15 cellular contexts compared by ENCODE assay signal in the genomic region with DNA sequence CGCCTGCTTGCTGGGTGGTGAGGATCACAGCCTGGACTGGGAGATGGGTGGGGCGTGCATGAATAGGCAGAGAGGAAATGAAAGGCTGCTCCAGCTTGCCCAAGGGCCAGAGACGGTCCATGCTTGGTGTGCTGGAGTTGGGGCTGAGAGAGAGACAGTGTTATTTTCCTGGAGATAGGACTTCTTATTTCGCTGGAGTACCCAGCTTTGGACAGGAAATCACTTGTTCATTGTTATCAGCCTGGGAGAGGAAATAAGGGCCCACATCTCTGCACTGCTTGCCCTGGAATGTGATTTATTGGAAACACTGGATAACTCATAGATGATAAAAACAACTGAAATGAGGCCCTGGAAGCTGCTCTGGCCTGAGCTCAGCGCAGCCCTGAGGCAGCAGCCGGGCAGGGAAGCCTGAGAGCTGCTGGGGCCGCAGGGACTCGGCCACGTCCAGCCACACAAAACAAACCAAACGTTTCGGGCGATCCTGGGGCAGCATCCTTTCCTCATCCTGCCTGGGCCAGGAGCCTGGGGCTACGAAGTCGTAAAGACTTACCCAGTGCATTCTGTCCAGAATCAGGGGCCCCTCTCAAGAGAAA.
DNase-seq lines count a peak whose midpoint lies in the region; ATAC-seq and TF ChIP-seq lines count a peak whose summit lies in the region.
"Had no signal": no experiment of that assay in that cellular context is flagged by ENCODE, and none has a peak within 500 bp of the region (broad histone marks: within the 10 kb centered on the region; RNA-seq: fewer than 3 reads in every experiment).

No MANE protein-coding gene starts in this region.

- no peaks in the 10 kb centered on the region for H3K79me2 ChIP-seq in OCI-LY3 (ENCODE audit: low read length)

- no peak overlapping the region for H3K27ac ChIP-seq in OCI-LY3 (ENCODE audit: low read length)
- H3K27ac ChIP-seq: A549, tibial nerve had no signal

- POLR2A ChIA-PET in activated CD4-positive, alpha-beta T cell treated with anti-CD3 and anti-CD28 coated beads for 36 hours (lab: Charles Lee), result no interaction called here

- TF ChIP-seq CTCF in OCI-LY3 (IDR thresholded peaks at IDR 0.05; ENCODE audit: low read depth, low read length), result no peak

- 0 out of 2 replicates have a peak, but pooled peaks cover 3% of the 10 kb centered on the region for H3K4me1 ChIP-seq in OCI-LY3 (ENCODE audit: low read length)
- H3K4me1 ChIP-seq: A549 had no signal

- peaks cover 2% of the 10 kb centered on the region for H3K4me1 Mint-ChIP-seq in activated CD4-positive, alpha-beta T cell treated with anti-CD3 and anti-CD28 coated beads for 36 hours
- peaks cover 2% of the 10 kb centered on the region for H3K4me1 Mint-ChIP-seq in activated CD4-positive, alpha-beta T cell treated with anti-CD3 and anti-CD28 coated beads, Interleukin-2, amount 10 ng/mL, durations not matched to agents 24 days and 14 days
- no peaks in the 10 kb centered on the region for H3K4me1 Mint-ChIP-seq in stimulated activated memory B cell treated with anti-CD40 and anti-IgM and Interleukin-4, amounts not matched to agents 10 μg/mL and 1 μg/mL and 100 μg/mL, for 72 hours

- no peak for ATAC-seq in activated CD4-positive, alpha-beta T cell treated with anti-CD3 and anti-CD28 coated beads for 36 hours
- peak; percentile 38 for ATAC-seq in esophagus mucosa
- no peak for ATAC-seq in sciatic nerve
- no peak for ATAC-seq in stimulated activated memory B cell treated with anti-CD40 and anti-IgM and Interleukin-4, amounts not matched to agents 10 μg/mL and 1 μg/mL and 100 μg/mL, for 72 hours
- ATAC-seq: activated CD8-positive, alpha-beta memory T cell treated with anti-CD3 and anti-CD28 coated beads, Interleukin-2, amount 10 ng/mL, durations not matched to agents 7 days and 5 days had no signal

- CTCF ChIA-PET in activated CD4-positive, alpha-beta T cell treated with anti-CD3 and anti-CD28 coated beads for 36 hours (lab: Charles Lee), result interaction anchor here (0.7 kb wide), 1 partner anchor 297 kb away, joined by 3 read pairs; no protein-coding TSS in a partner anchor

- H3K36me3 Mint-ChIP-seq in activated CD4-positive, alpha-beta T cell treated with anti-CD3 and anti-CD28 coated beads for 36 hours (ENCODE audit: low read depth), result no peaks in the 10 kb centered on the region
- no peaks in the 10 kb centered on the region for H3K36me3 Mint-ChIP-seq in activated CD4-positive, alpha-beta T cell treated with anti-CD3 and anti-CD28 coated beads, Interleukin-2, amount 10 ng/mL, durations not matched to agents 24 days and 14 days (ENCODE audit: low read depth)
- no peaks in the 10 kb centered on the region for H3K36me3 Mint-ChIP-seq in stimulated activated memory B cell treated with anti-CD40 and anti-IgM and Interleukin-4, amounts not matched to agents 10 μg/mL and 1 μg/mL and 100 μg/mL, for 72 hours
- H3K36me3 Mint-ChIP-seq: activated CD8-positive, alpha-beta memory T cell treated with anti-CD3 and anti-CD28 coated beads, Interleukin-2, amount 10 ng/mL, durations not matched to agents 7 days and 5 days had no signal

- H4K20me1 ChIP-seq in OCI-LY3 (ENCODE audit: insufficient read depth, low read length), result no peaks in the 10 kb centered on the region

- intact Hi-C loops in activated CD4-positive, alpha-beta T cell treated with anti-CD3 and anti-CD28 coated beads for 36 hours (cut with DNase I, micrococcal nuclease), result no loop called here
- intact Hi-C loops in activated CD4-positive, alpha-beta T cell treated with anti-CD3 and anti-CD28 coated beads, Interleukin-2, amount 10 ng/mL, durations not matched to agents 24 days and 14 days (cut with micrococcal nuclease), result no loop called here
- intact Hi-C loops in sciatic nerve (cut with DNase I), result no loop called here

- no peaks in the 10 kb centered on the region for H3K36me3 ChIP-seq in OCI-LY3 (replicated peaks; ENCODE audit: low read depth, low read length)
- H3K36me3 ChIP-seq: tibial nerve had no signal

- DNase-seq in activated CD4-positive, alpha-beta T cell treated with anti-CD3 and anti-CD28 coated beads for 36 hours, result no peak
- DNase-seq in activated CD4-positive, alpha-beta T cell treated with anti-CD3 and anti-CD28 coated beads, Interleukin-2, amount 10 ng/mL, durations not matched to agents 24 days and 14 days, result no peak
- DNase-seq in sciatic nerve (ENCODE audit: low spot score) (peak; percentile 25), NCI-H2196 treated with DMSO at 0.1 percent for 48 hours (lab: John Stamatoyannopoulos, UW; ENCODE audit: unreplicated experiment) (no peak), DMS 273 treated with DMSO at 0.1 percent for 48 hours (lab: John Stamatoyannopoulos, UW) (no peak)
- DNase-seq: activated CD8-positive, alpha-beta memory T cell treated with anti-CD3 and anti-CD28 coated beads, Interleukin-2, amount 10 ng/mL, durations not matched to agents 7 days and 5 days; effector CD8-positive, alpha-beta T cell; KG1; NCI-H187; NK-92 treated with Interleukin-12 subunit alpha and Interleukin-12 subunit beta, amount 100 ng/mL, for 24 hours had no signal

- H3K9ac ChIP-seq in OCI-LY3 (ENCODE audit: low read length), result no peak overlapping the region

- peak overlapping the region; percentile 33; the same call in 1 of the 2 replicates for H2AFZ ChIP-seq in OCI-LY3 (ENCODE audit: low read depth, low read length)

- peaks cover 17% of the 10 kb centered on the region for H3K27me3 ChIP-seq in OCI-LY3 (ENCODE audit: low read depth, low read length)
- H3K27me3 ChIP-seq: tibial nerve had no signal

- H3K27ac Mint-ChIP-seq in activated CD4-positive, alpha-beta T cell treated with anti-CD3 and anti-CD28 coated beads for 36 hours, result peak overlapping the region; percentile 1
- H3K27ac Mint-ChIP-seq in activated CD4-positive, alpha-beta T cell treated with anti-CD3 and anti-CD28 coated beads, Interleukin-2, amount 10 ng/mL, durations not matched to agents 24 days and 14 days, result no peak overlapping the region
- H3K27ac Mint-ChIP-seq in stimulated activated memory B cell treated with anti-CD40 and anti-IgM and Interleukin-4, amounts not matched to agents 10 μg/mL and 1 μg/mL and 100 μg/mL, for 72 hours, result no peak overlapping the region

- peak overlapping the region; percentile 26; the same call in 1 of the 2 replicates for H3K4me2 ChIP-seq in OCI-LY3 (ENCODE audit: low read length)
- H3K4me2 ChIP-seq: A549 had no signal

- no peak overlapping the region for H3K4me3 Mint-ChIP-seq in activated CD4-positive, alpha-beta T cell treated with anti-CD3 and anti-CD28 coated beads for 36 hours
- H3K4me3 Mint-ChIP-seq in activated CD4-positive, alpha-beta T cell treated with anti-CD3 and anti-CD28 coated beads, Interleukin-2, amount 10 ng/mL, durations not matched to agents 24 days and 14 days, result no peak overlapping the region
- H3K4me3 Mint-ChIP-seq in stimulated activated memory B cell treated with anti-CD40 and anti-IgM and Interleukin-4, amounts not matched to agents 10 μg/mL and 1 μg/mL and 100 μg/mL, for 72 hours, result no peak overlapping the region
- H3K4me3 Mint-ChIP-seq: activated CD8-positive, alpha-beta memory T cell treated with anti-CD3 and anti-CD28 coated beads, Interleukin-2, amount 10 ng/mL, durations not matched to agents 7 days and 5 days had no signal

- no peak overlapping the region for H3K4me3 ChIP-seq in OCI-LY3 (ENCODE audit: low read length)
- H3K4me3 ChIP-seq: A549, tibial nerve had no signal

- no peaks in the 10 kb centered on the region for H3K9me3 Mint-ChIP-seq in activated CD4-positive, alpha-beta T cell treated with anti-CD3 and anti-CD28 coated beads for 36 hours (ENCODE audit: low read depth)
- no peaks in the 10 kb centered on the region for H3K9me3 Mint-ChIP-seq in activated CD4-positive, alpha-beta T cell treated with anti-CD3 and anti-CD28 coated beads, Interleukin-2, amount 10 ng/mL, durations not matched to agents 24 days and 14 days
- no peaks in the 10 kb centered on the region for H3K9me3 Mint-ChIP-seq in stimulated activated memory B cell treated with anti-CD40 and anti-IgM and Interleukin-4, amounts not matched to agents 10 μg/mL and 1 μg/mL and 100 μg/mL, for 72 hours

- H3K27me3 Mint-ChIP-seq in activated CD4-positive, alpha-beta T cell treated with anti-CD3 and anti-CD28 coated beads for 36 hours, result peaks cover 4% of the 10 kb centered on the region
- H3K27me3 Mint-ChIP-seq in activated CD4-positive, alpha-beta T cell treated with anti-CD3 and anti-CD28 coated beads, Interleukin-2, amount 10 ng/mL, durations not matched to agents 24 days and 14 days, result no peaks in the 10 kb centered on the region
- H3K27me3 Mint-ChIP-seq in stimulated activated memory B cell treated with anti-CD40 and anti-IgM and Interleukin-4, amounts not matched to agents 10 μg/mL and 1 μg/mL and 100 μg/mL, for 72 hours, result peaks cover 13% of the 10 kb centered on the region
- H3K27me3 Mint-ChIP-seq: activated CD8-positive, alpha-beta memory T cell treated with anti-CD3 and anti-CD28 coated beads, Interleukin-2, amount 10 ng/mL, durations not matched to agents 7 days and 5 days had no signal

- no peaks in the 10 kb centered on the region for H3K9me3 ChIP-seq in OCI-LY3 (ENCODE audit: insufficient read depth, low read length)
- H3K9me3 ChIP-seq: A549 had no signal
